In the genomic region with DNA sequence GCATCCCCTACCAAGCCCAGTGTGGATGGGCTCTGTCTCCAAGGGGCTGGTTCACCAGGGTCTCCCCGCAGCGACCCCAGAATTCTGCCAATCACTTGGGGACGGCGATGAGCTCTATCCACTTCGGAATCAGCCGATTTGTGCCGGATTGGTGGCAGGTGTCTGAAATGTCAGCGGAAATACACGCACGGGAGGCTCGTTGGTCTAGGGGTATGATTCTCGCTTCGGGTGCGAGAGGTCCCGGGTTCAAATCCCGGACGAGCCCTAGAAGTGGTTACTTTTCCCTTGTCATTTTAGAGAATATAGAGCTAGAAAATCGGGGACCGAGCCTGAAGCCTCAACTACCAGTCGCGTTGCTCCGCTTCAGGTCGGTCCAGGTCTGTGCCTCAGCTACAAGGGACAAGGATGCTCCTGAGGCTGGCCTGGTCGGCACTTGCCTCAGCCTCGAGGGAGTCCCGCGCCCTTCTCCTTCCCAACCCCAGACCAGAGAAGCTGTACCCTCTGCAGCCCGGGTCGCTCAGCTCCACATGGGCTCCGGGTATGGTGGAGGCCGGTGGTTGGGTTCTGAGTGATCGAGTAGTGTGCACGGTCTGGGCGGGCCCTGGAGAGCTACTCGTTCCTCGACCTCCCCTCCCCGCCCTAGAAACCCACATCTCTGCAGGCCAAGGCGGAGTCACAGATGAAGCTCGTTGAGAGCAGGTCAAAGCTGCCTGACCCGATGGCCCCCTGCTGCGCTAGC, we compare ENCODE assay signal across 8 cellular contexts. TPM values are rescaled to one million over a fixed set of nuclear protein-coding genes. Genes with fewer than 3 reads are reported as not detected.
DNase-seq lines count a peak whose midpoint lies in the region; ATAC-seq and TF ChIP-seq lines count a peak whose summit lies in the region.

No MANE protein-coding gene starts in this region.

- peaks cover 43% of the 10 kb centered on the region for H3K4me1 ChIP-seq in CD4-positive, CD25-positive, alpha-beta regulatory T cell (ENCODE audit: control insufficient read depth, insufficient read depth, low read length, poor library complexity, severe bottlenecking)
- H3K4me1 ChIP-seq in uterus (peaks cover 0 to 8% of the 10 kb centered on the region in 2 donors), testis (peaks cover 8% of the 10 kb centered on the region)

- TF ChIP-seq CTCF in uterus (IDR thresholded peaks at IDR 0.05) (no peak), testis (IDR thresholded peaks at IDR 0.05) (no peak)

- peak overlapping the region; percentile 20 to 87 (median 78) for H3K4me3 Mint-ChIP-seq in CD4-positive, CD25-positive, alpha-beta regulatory T cell

- peak overlapping the region; percentile 32 for H3K4me3 ChIP-seq in CD4-positive, CD25-positive, alpha-beta regulatory T cell (ENCODE audit: low read depth, low read length)
- H3K4me3 ChIP-seq in uterus, result no peak overlapping the region
- H3K4me3 ChIP-seq in testis, result no peak overlapping the region

- H3K27ac Mint-ChIP-seq in CD4-positive, CD25-positive, alpha-beta regulatory T cell, result peak overlapping the region in 2 of 3 donors; percentile 55 to 84

- WGBS in testis, 2 donors, result 5 to 6% methylated on average over 23 to 41 of the region's 41 CpGs

- peaks cover 68% of the 10 kb centered on the region for H3K27me3 Mint-ChIP-seq in CD4-positive, CD25-positive, alpha-beta regulatory T cell

- H3K27ac ChIP-seq in CD4-positive, CD25-positive, alpha-beta regulatory T cell (ENCODE audit: insufficient read depth, low read length, poor library complexity, severe bottlenecking), result no peak overlapping the region
- H3K27ac ChIP-seq in uterus (no peak overlapping the region), testis (no peak overlapping the region)

- peaks cover 0 to 4% (median 0%) of the 10 kb centered on the region in 7 donors for H3K9me3 Mint-ChIP-seq in CD4-positive, CD25-positive, alpha-beta regulatory T cell

- no peaks in the 10 kb centered on the region for H3K36me3 ChIP-seq in CD4-positive, CD25-positive, alpha-beta regulatory T cell (ENCODE audit: control insufficient read depth, insufficient read depth, low read length)
- no peaks in the 10 kb centered on the region for H3K36me3 ChIP-seq in uterus
- no peaks in the 10 kb centered on the region for H3K36me3 ChIP-seq in testis (ENCODE audit: low read depth, missing control alignments)

- TF ChIP-seq POLR2A in uterus (IDR thresholded peaks at IDR 0.05) (no peak), testis (IDR thresholded peaks at IDR 0.05) (no peak)

- H3K9me3 ChIP-seq in CD4-positive, CD25-positive, alpha-beta regulatory T cell (ENCODE audit: control insufficient read depth in 2 of 2, low read length in 2 of 2), result no peaks in the 10 kb centered on the region
- H3K9me3 ChIP-seq in uterus (no peaks in the 10 kb centered on the region), testis (no peaks in the 10 kb centered on the region)

- peaks cover 22% of the 10 kb centered on the region for H3K27me3 ChIP-seq in CD4-positive, CD25-positive, alpha-beta regulatory T cell (ENCODE audit: control insufficient read depth, insufficient read depth, low read length)
- H3K27me3 ChIP-seq in uterus (peaks cover 27 to 74% of the 10 kb centered on the region in 2 donors), testis (no peaks in the 10 kb centered on the region)

- intact Hi-C loops in uterus (cut with DNase I; ENCODE audit: low total_unique reads), result no loop called here
- intact Hi-C loops in testis (cut with DNase I; ENCODE audit: low total_unique reads), result no loop called here

- peak in 1 of 3 donors; percentile 57 for DNase-seq in CD4-positive, CD25-positive, alpha-beta regulatory T cell
- DNase-seq in activated CD8-positive, alpha-beta memory T cell treated with anti-CD3 and anti-CD28 coated beads for 24 hours, result peak; percentile 88
- peak; percentile 84 for DNase-seq in islet precursor cell
- DNase-seq in uterus, result no peak
- DNase-seq in NOMO-1 treated with DMSO at 0.1 percent for 48 hours (lab: John Stamatoyannopoulos, UW; ENCODE audit: unreplicated experiment), result no peak
- DNase-seq in testis, result no peak

- no peaks in the 10 kb centered on the region for H3K36me3 Mint-ChIP-seq in CD4-positive, CD25-positive, alpha-beta regulatory T cell

- H3K4me1 Mint-ChIP-seq in CD4-positive, CD25-positive, alpha-beta regulatory T cell, result peaks cover 0 to 45% (median 21%) of the 10 kb centered on the region in 4 donors

- peak in 1 of 2 donors; percentile 14 for ATAC-seq in CD4-positive, CD25-positive, alpha-beta regulatory T cell (ENCODE audit: low read depth in 2 of 2)
- ATAC-seq in HG03175 (IDR thresholded peaks at IDR 0.05; ENCODE audit: unreplicated experiment) (peak; percentile 22), GM19452 (IDR thresholded peaks at IDR 0.05; ENCODE audit: unreplicated experiment) (no peak)

RNA-seq across cellular contexts. Expression of a gene that starts 16.0 kb away (rescaled TPM):
- not detected for total RNA-seq in CD4-positive, CD25-positive, alpha-beta regulatory T cell
- under 1 TPM in 3 of 4 donors, not detected in 1; 0.20 to 0.70 (median 0.61) TPM for polyA plus RNA-seq in CD4-positive, CD25-positive, alpha-beta regulatory T cell
- total RNA-seq in uterus (not detected), testis (not detected)
- polyA plus RNA-seq in testis (ENCODE audit: insufficient read depth, low read depth, low replicate concordance), result not detected

RNA-seq across cellular contexts. Expression of a gene that starts 37.2 kb away (rescaled TPM):
- total RNA-seq in CD4-positive, CD25-positive, alpha-beta regulatory T cell, result 3.8 TPM
- polyA plus RNA-seq in CD4-positive, CD25-positive, alpha-beta regulatory T cell, result 1 to 10 TPM; 1.9 to 2.3 (median 2.1) TPM
- total RNA-seq in uterus (100 to 1,000 TPM in 1 of 4 donors, 10 to 100 TPM in 1, 1 to 10 TPM in 1, under 1 TPM in 1; 0.77 to 101 (median 11.1) TPM), testis (10 to 100 TPM; 43.1 to 57.3 TPM)
- polyA plus RNA-seq in testis (ENCODE audit: insufficient read depth, low read depth, low replicate concordance), result 46.8 TPM

RNA-seq across cellular contexts. Expression of a gene that starts 59.6 kb away (rescaled TPM):
- total RNA-seq in CD4-positive, CD25-positive, alpha-beta regulatory T cell, result not detected
- polyA plus RNA-seq in CD4-positive, CD25-positive, alpha-beta regulatory T cell, result not detected
- 10 to 100 TPM; 12.9 to 26.9 (median 18.3) TPM for total RNA-seq in uterus
- total RNA-seq in testis, result 10 to 100 TPM in 1 of 2 donors, 1 to 10 TPM in 1; 9.8 to 19.4 TPM
- 5.5 TPM for polyA plus RNA-seq in testis (ENCODE audit: insufficient read depth, low read depth, low replicate concordance)

Comparison
In these comparisons a context has a peak if more than half of its experiments do, and no peak if none do; other contexts are left out.
1. DNase-seq: peak in activated CD8-positive, alpha-beta memory T cell treated with anti-CD3 and anti-CD28 coated beads for 24 hours (single experiment) and islet precursor cell (single experiment); none in uterus (0 of 2), NOMO-1 treated with DMSO at 0.1 percent for 48 hours (single experiment) and testis (single experiment).